Comparison of ENCODE assay signal across 8 cellular contexts in the genomic region with DNA sequence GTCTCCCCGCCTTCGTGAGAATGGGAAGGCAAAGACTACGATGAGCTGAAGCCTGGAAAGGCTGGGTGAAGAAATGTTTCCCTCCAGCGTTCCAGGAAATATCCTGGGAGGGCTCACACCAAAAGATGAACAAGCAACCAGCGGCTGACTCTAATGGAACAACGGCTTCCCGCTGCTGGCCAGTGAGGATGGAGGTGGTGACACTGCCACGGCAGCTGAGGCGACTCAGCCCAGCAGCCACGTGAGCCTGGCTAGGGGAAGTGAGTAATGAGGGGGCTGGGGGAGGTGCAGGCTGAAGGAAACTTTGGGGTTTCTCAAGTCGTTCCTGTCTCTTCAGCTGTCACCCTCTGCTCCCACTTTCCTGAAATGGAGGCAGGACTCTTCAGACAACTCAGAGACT.
DNase-seq lines count a peak whose midpoint lies in the region; ATAC-seq and TF ChIP-seq lines count a peak whose summit lies in the region.

No MANE protein-coding gene starts in this region.

- peak; percentile 80 for ATAC-seq in HG02610 (IDR thresholded peaks at IDR 0.05; ENCODE audit: unreplicated experiment)

- no peak for TF ChIP-seq CTCF in fibroblast of villous mesenchyme (IDR thresholded peaks at IDR 0.05; ENCODE audit: insufficient read depth, low read depth, low read length)

- DNase-seq in GM03348 (ENCODE audit: low spot score) = peak; percentile 70
- peak; percentile 21 for DNase-seq in SKM-1 treated with dmso at 0.1 percent for 144 hours (lab: John Stamatoyannopoulos, UW; ENCODE audit: unreplicated experiment)
- peak; percentile 40 for DNase-seq in fibroblast of villous mesenchyme (ENCODE audit: low read depth)
- DNase-seq in stimulated activated CD4-positive, alpha-beta T cell treated with anti-CD3 and anti-CD28 coated beads, Interleukin-12 subunit alpha, Interleukin-12 subunit beta, amount 100 ng/mL, for 48 hours (ENCODE audit: low read depth in 2 of 3, low spot score in 1 of 3) = peak; percentile 14 to 23 (median 18)
- no peak for DNase-seq in central memory CD4-positive, alpha-beta T cell
- DNase-seq in mesenteric fat pad (ENCODE audit: low spot score) = no peak
- DNase-seq in NCI-H748 (lab: John Stamatoyannopoulos, UW; ENCODE audit: unreplicated experiment) = no peak

- no peak overlapping the region for H3K4me3 ChIP-seq in fibroblast of villous mesenchyme (ENCODE audit: low read depth, low read length)

Comparison
In these comparisons a context has a peak if more than half of its experiments do, and no peak if none do; other contexts are left out.
1. DNase-seq: peak in GM03348 (single experiment), SKM-1 treated with dmso at 0.1 percent for 144 hours (single experiment), fibroblast of villous mesenchyme (single experiment) and stimulated activated CD4-positive, alpha-beta T cell treated with anti-CD3 and anti-CD28 coated beads, Interleukin-12 subunit alpha, Interleukin-12 subunit beta, amount 100 ng/mL, for 48 hours (3 of 3); none in central memory CD4-positive, alpha-beta T cell (single experiment), mesenteric fat pad (single experiment) and NCI-H748 (single experiment).